ENCODE assay signal across 8 cellular contexts in genomic region chr11:3834349-3835099, GRCh38. TPM values are rescaled to one million over a fixed set of nuclear protein-coding genes. Genes with fewer than 3 reads are reported as not detected.
DNase-seq lines count a peak whose midpoint lies in the region; ATAC-seq, FAIRE-seq and TF ChIP-seq lines count a peak whose summit lies in the region.

No MANE protein-coding gene starts in this region.

- WGBS in K562 (ENCODE audit: insufficient coverage, low coverage, missing lambda C conversion rate) = 0% methylated on average over 8 of the region's 8 CpGs
- WGBS in mesendoderm (ENCODE audit: extremely low coverage, insufficient coverage, low lambda C conversion rate) = no CpG with 5 or more reads among the region's 8 CpGs

- DNase-seq in AML-193 (lab: John Stamatoyannopoulos, UW) (peak; percentile 80 to 81), Karpas-422 (peak; percentile 55), K562 (ENCODE audit: extremely low read depth in 1 of 4, low spot score in 3 of 4) (peak; percentile 78 to 96 (median 85)), mesendoderm (peak; percentile 69), kidney glomerular epithelial cell (lab: John Stamatoyannopoulos, UW) (no peak), iPS-NIHi11 (ENCODE audit: low spot score) (no peak), NCI-H748 treated with DMSO at 0.1 percent for 48 hours (lab: John Stamatoyannopoulos, UW) (no peak)

- H2BK5ac ChIP-seq in mesendoderm (ENCODE audit: low read length) = no peak overlapping the region

- H3K4me1 ChIP-seq in Karpas-422 (ENCODE audit: low read length) (peaks cover 74% of the 10 kb centered on the region), K562 (replicated peaks in 1 of 2; ENCODE audit: control insufficient read depth in 2 of 2, insufficient read depth in 2 of 2, low read length in 2 of 2) (peaks cover 54 to 81% of the 10 kb centered on the region in 2 experiments), mesendoderm (ENCODE audit: control insufficient read depth, low read depth, low read length) (peaks cover 24% of the 10 kb centered on the region)

- H3K23ac ChIP-seq in mesendoderm (ENCODE audit: low read length) = no peak overlapping the region

- H3K56ac ChIP-seq in mesendoderm (ENCODE audit: low read length) = peak overlapping the region; percentile 17

- TF ChIP-seq EP300 in K562 (IDR thresholded peaks at IDR 0.05; ENCODE audit: low read length) = peak; percentile 97

- CTCF ChIA-PET in K562 (lab: Yijun Ruan, JAX; ENCODE audit: low intra/inter-chr PET ratio) = no interaction called here

- ATAC-seq in K562 (peak; percentile 79), GM21367 (IDR thresholded peaks at IDR 0.05; ENCODE audit: unreplicated experiment) (no peak)

- H3K27me3 ChIP-seq in Karpas-422 (ENCODE audit: low read length) = no peaks in the 10 kb centered on the region
- H3K27me3 ChIP-seq in K562 (ENCODE audit: control insufficient read depth in 2 of 2, insufficient read depth in 2 of 2, low read length in 2 of 2) = no peaks in the 10 kb centered on the region
- no peaks in the 10 kb centered on the region for H3K27me3 ChIP-seq in mesendoderm (ENCODE audit: insufficient read depth, low read length, poor library complexity)

- H3K4ac ChIP-seq in mesendoderm (ENCODE audit: low read depth, low read length) = no peak overlapping the region

- H3K18ac ChIP-seq in mesendoderm (ENCODE audit: low read length) = peak overlapping the region; percentile 1

- H3K36me3 ChIP-seq in Karpas-422 (ENCODE audit: insufficient read depth, low read length) (no peaks in the 10 kb centered on the region), K562 (ENCODE audit: control insufficient read depth, insufficient read depth, low read length) (peaks cover 82% of the 10 kb centered on the region), mesendoderm (ENCODE audit: control insufficient read depth, insufficient read depth, low read length) (peaks cover 4% of the 10 kb centered on the region)

- H4K5ac ChIP-seq in mesendoderm (ENCODE audit: low read length) = no peak overlapping the region

- H3K79me1 ChIP-seq in mesendoderm (ENCODE audit: low read length) = peaks cover 55% of the 10 kb centered on the region

- TF ChIP-seq RAD21 in K562 (CRISPR knock-in tag; conservative IDR thresholded peaks at IDR 0.05 in 1 of 2, IDR thresholded peaks at IDR 0.05 in 1 of 2) = peak in 1 of 2 experiments; percentile 26; a peak in 1 of 4 replicates

- H2AFZ ChIP-seq in Karpas-422 (ENCODE audit: low read length) (no peak overlapping the region), K562 (ENCODE audit: low read depth, low read length) (no peak overlapping the region)

- H3K9ac ChIP-seq in Karpas-422 (ENCODE audit: low read length) = peak overlapping the region; percentile 15; the same call in 1 of the 2 replicates
- H3K9ac ChIP-seq in K562 (ENCODE audit: insufficient read depth in 1 of 2, low read depth in 2 of 2, low read length in 2 of 2) = peak overlapping the region; percentile 76 to 77; a peak in 3 of 4 replicates
- no peak overlapping the region for H3K9ac ChIP-seq in mesendoderm (ENCODE audit: low read length)

- H3K27ac ChIP-seq in Karpas-422 (ENCODE audit: low read length) (peak overlapping the region; percentile 62), K562 (ENCODE audit: extremely low read depth, low read depth, low read length) (peak overlapping the region; percentile 94), mesendoderm (ENCODE audit: low read depth, low read length) (no peak overlapping the region)

- H4K8ac ChIP-seq in mesendoderm (ENCODE audit: low read depth, low read length) = no peak overlapping the region

- intact Hi-C loops in K562 (cut with micrococcal nuclease) = loop anchor here (1.0 kb wide), 1 partner anchor 10 kb away; no protein-coding TSS in a partner anchor

- 0 out of 6 replicates have a peak, but pooled peaks of 1 of the 3 experiments have one; percentile 1 for TF ChIP-seq CTCF in K562 (IDR thresholded peaks at IDR 0.05 in 2 of 3, conservative IDR thresholded peaks at IDR 0.05 in 1 of 3; ENCODE audit: insufficient read depth in 2 of 3, low read depth in 1 of 3, low read length in 3 of 3)

- no peak overlapping the region for H2BK15ac ChIP-seq in mesendoderm (replicated peaks; ENCODE audit: low read depth)

- H3K4me2 ChIP-seq in Karpas-422 (ENCODE audit: low read depth, low read length, poor library complexity, severe bottlenecking) (peak overlapping the region; percentile 40), K562 (ENCODE audit: insufficient read depth, low read length) (peak overlapping the region; percentile 82), mesendoderm (ENCODE audit: low read length) (no peak overlapping the region)

- H3K4me3 ChIP-seq in Karpas-422 (ENCODE audit: low read length) (peak overlapping the region; percentile 8; the same call in 1 of the 2 replicates), K562 (peak overlapping the region; percentile 36), mesendoderm (ENCODE audit: low read length) (no peak overlapping the region)

- H3K9me3 ChIP-seq in Karpas-422 (ENCODE audit: low read length) (no peaks in the 10 kb centered on the region), K562 (replicated peaks; ENCODE audit: control insufficient read depth, insufficient read depth, low read depth, low read length) (no peaks in the 10 kb centered on the region)

- no peak overlapping the region for H2AK5ac ChIP-seq in mesendoderm (ENCODE audit: low read length)

- in situ Hi-C loops in K562 (cut with MboI) = no loop called here

- H2BK120ac ChIP-seq in mesendoderm (ENCODE audit: low read depth, low read length) = no peak overlapping the region

- H3K79me2 ChIP-seq in Karpas-422 (ENCODE audit: low read length) = peaks cover 94% of the 10 kb centered on the region
- H3K79me2 ChIP-seq in K562 (ENCODE audit: control insufficient read depth, insufficient read depth, low read length) = peaks cover 99% of the 10 kb centered on the region
- peaks cover 33% of the 10 kb centered on the region for H3K79me2 ChIP-seq in mesendoderm (ENCODE audit: control insufficient read depth, insufficient read depth, low read length)

- H3K9me1 ChIP-seq in K562 (ENCODE audit: control insufficient read depth, insufficient read depth, low read length) = no peaks in the 10 kb centered on the region

- peak; percentile 86 for FAIRE-seq in K562 (lab: Jason Lieb, UNC)

- BruUV-seq in K562 (replicated peaks; lab: Mats Ljungman, UMichigan) = no TSS peak

- H4K20me1 ChIP-seq in Karpas-422 (ENCODE audit: insufficient read depth, low read depth, low read length) (peaks cover 11% of the 10 kb centered on the region), K562 (replicated peaks; ENCODE audit: control insufficient read depth, insufficient read depth, low read length) (peaks cover under 1% of the 10 kb centered on the region; the same call in 1 of the 2 replicates)

- POLR2A ChIA-PET in K562 (lab: Yijun Ruan, JAX) = interaction anchor here (0.5 to 2.5 kb wide), 6 partner anchors 9 to 44 kb away, joined by 3 to 8 read pairs (median 6); no protein-coding TSS in a partner anchor

- TF ChIP-seq POLR2A in K562 (conservative IDR thresholded peaks at IDR 0.05) = peak; percentile 52; the same call in 1 of the 2 replicates

- no peaks in the 10 kb centered on the region for H3K9me2 ChIP-seq in Karpas-422 (replicated peaks; ENCODE audit: insufficient read depth, low read length)

RNA-seq across cellular contexts. Expression of gene RHOG, which starts 6.2 kb away (rescaled TPM):
- total RNA-seq in Karpas-422 (2014; rRNA removed; shearing (Covaris generic); ENCODE audit: low replicate concordance) = 54.6 and 68.5 TPM in 2 replicates
- 27.7 and 100.0 TPM in 2 replicates for total RNA-seq in K562 (2011; cell fraction: chromatin; rRNA removed; ENCODE audit: low replicate concordance)
- 89.7 and 100 TPM in 2 replicates for total RNA-seq in K562 (2011; cell fraction: nucleolus; rRNA removed)
- 70.6 and 86.3 TPM in 2 replicates for total RNA-seq in K562 (2011; cell fraction: nucleoplasm; rRNA removed)
- total RNA-seq in K562 (2014; rRNA removed) (80.3 and 117 TPM in 2 replicates), K562 (2014; rRNA removed; fragmentation: Illumina TruSeq; extraction: Trizol) (34.7 and 43.6 TPM in 2 replicates), K562 (2015; rRNA removed; fragmentation: Illumina TruSeq; extraction: Trizol) (70.0 and 71.8 TPM in 2 replicates), K562 (2021) (157 and 162 TPM in 2 replicates)
- polyA plus RNA-seq in K562 (2011; rRNA removed) (112 and 121 TPM in 2 replicates), K562 (2014; fragmentation: Illumina TruSeq; extraction: Trizol) (153 and 223 TPM in 2 replicates), K562 (2014; fragmentation: Nextera tagmentation; extraction: Ambion mirVana) (10 to 100 TPM; 22.6 to 36.8 TPM), K562 (2014; rRNA removed) (134 and 159 TPM in 2 replicates)
- 199 and 423 TPM in 2 replicates for polyA plus RNA-seq in K562 (2011; cell fraction: cytosol; rRNA removed)
- 55.6 and 75.5 TPM in 2 replicates for polyA plus RNA-seq in K562 (2011; cell fraction: nucleus; rRNA removed)
- polyA plus RNA-seq in K562 (2012) = 177 and 217 TPM in 2 replicates
- 68.0 and 101 TPM in 2 replicates for polyA minus RNA-seq in K562 (2011; rRNA and poly(A)+ RNA removed)
- 169 and 173 TPM in 2 replicates for polyA minus RNA-seq in K562 (2011; cell fraction: cytosol; rRNA and poly(A)+ RNA removed)
- polyA minus RNA-seq in K562 (2011; cell fraction: nucleus; rRNA and poly(A)+ RNA removed) = 39.9 and 49.1 TPM in 2 replicates
- polyA plus RNA-seq in mesendoderm (2013, experiment 1 of 2) = 38.2 TPM
- 34.7 TPM for polyA plus RNA-seq in mesendoderm (2013, experiment 2 of 2)

RNA-seq across cellular contexts. Expression of gene STIM1, which starts 20.9 kb away (rescaled TPM):
- 9.0 and 17.0 TPM in 2 replicates for total RNA-seq in Karpas-422 (2014; rRNA removed; shearing (Covaris generic); ENCODE audit: low replicate concordance)
- 148 and 250 TPM in 2 replicates for total RNA-seq in K562 (2011; cell fraction: chromatin; rRNA removed; ENCODE audit: low replicate concordance)
- 183 and 205 TPM in 2 replicates for total RNA-seq in K562 (2011; cell fraction: nucleolus; rRNA removed)
- 147 and 198 TPM in 2 replicates for total RNA-seq in K562 (2011; cell fraction: nucleoplasm; rRNA removed)
- total RNA-seq in K562 (2014; rRNA removed) = 22.1 and 23.9 TPM in 2 replicates
- total RNA-seq in K562 (2014; rRNA removed; fragmentation: Illumina TruSeq; extraction: Trizol) = 25.8 and 28.2 TPM in 2 replicates
- total RNA-seq in K562 (2015; rRNA removed; fragmentation: Illumina TruSeq; extraction: Trizol) = 18.3 and 20.6 TPM in 2 replicates
- 50.4 and 50.5 TPM in 2 replicates for total RNA-seq in K562 (2021)
- 30.2 and 42.1 TPM in 2 replicates for polyA plus RNA-seq in K562 (2011; rRNA removed)
- 32.2 and 32.4 TPM in 2 replicates for polyA plus RNA-seq in K562 (2011; cell fraction: cytosol; rRNA removed)
- polyA plus RNA-seq in K562 (2011; cell fraction: nucleus; rRNA removed) = 47.0 and 55.3 TPM in 2 replicates
- polyA plus RNA-seq in K562 (2012) = 55.9 and 67.3 TPM in 2 replicates
- polyA plus RNA-seq in K562 (2014; fragmentation: Illumina TruSeq; extraction: Trizol) = 38.8 and 39.1 TPM in 2 replicates
- polyA plus RNA-seq in K562 (2014; fragmentation: Nextera tagmentation; extraction: Ambion mirVana) = 1 to 10 TPM; 7.7 to 8.0 TPM
- polyA plus RNA-seq in K562 (2014; rRNA removed) = 22.5 and 24.7 TPM in 2 replicates
- 160 and 190 TPM in 2 replicates for polyA minus RNA-seq in K562 (2011; rRNA and poly(A)+ RNA removed)
- polyA minus RNA-seq in K562 (2011; cell fraction: cytosol; rRNA and poly(A)+ RNA removed) = 46.1 and 63.4 TPM in 2 replicates
- 30.4 and 55.1 TPM in 2 replicates for polyA minus RNA-seq in K562 (2011; cell fraction: nucleus; rRNA and poly(A)+ RNA removed)
- 9.2 TPM for polyA plus RNA-seq in mesendoderm (2013, experiment 1 of 2)
- polyA plus RNA-seq in mesendoderm (2013, experiment 2 of 2) = 8.3 TPM

RNA-seq across cellular contexts. Expression of gene PGAP2, which starts 26.2 kb away (rescaled TPM):
- total RNA-seq in Karpas-422 (2014; rRNA removed; shearing (Covaris generic); ENCODE audit: low replicate concordance) = 27.0 and 43.2 TPM in 2 replicates
- 52.9 and 128 TPM in 2 replicates for total RNA-seq in K562 (2011; cell fraction: chromatin; rRNA removed; ENCODE audit: low replicate concordance)
- total RNA-seq in K562 (2011; cell fraction: nucleolus; rRNA removed) = 70.0 and 81.9 TPM in 2 replicates
- 77.8 and 87.7 TPM in 2 replicates for total RNA-seq in K562 (2011; cell fraction: nucleoplasm; rRNA removed)
- total RNA-seq in K562 (2014; rRNA removed) (17.9 and 26.9 TPM in 2 replicates), K562 (2014; rRNA removed; fragmentation: Illumina TruSeq; extraction: Trizol) (18.4 and 20.2 TPM in 2 replicates), K562 (2015; rRNA removed; fragmentation: Illumina TruSeq; extraction: Trizol) (20.6 and 22.7 TPM in 2 replicates), K562 (2021) (35.2 and 38.0 TPM in 2 replicates)
- polyA plus RNA-seq in K562 (2011; rRNA removed) (47.2 and 57.2 TPM in 2 replicates), K562 (2014; fragmentation: Illumina TruSeq; extraction: Trizol) (46.4 and 49.7 TPM in 2 replicates), K562 (2014; fragmentation: Nextera tagmentation; extraction: Ambion mirVana) (10 to 100 TPM; 33.7 to 40.0 TPM), K562 (2014; rRNA removed) (31.8 and 34.9 TPM in 2 replicates)
- 61.2 and 89.0 TPM in 2 replicates for polyA plus RNA-seq in K562 (2011; cell fraction: cytosol; rRNA removed)
- 177 and 185 TPM in 2 replicates for polyA plus RNA-seq in K562 (2011; cell fraction: nucleus; rRNA removed)
- 38.5 and 43.9 TPM in 2 replicates for polyA plus RNA-seq in K562 (2012)
- polyA minus RNA-seq in K562 (2011; rRNA and poly(A)+ RNA removed) = 32.7 and 40.7 TPM in 2 replicates
- 16.9 and 30.9 TPM in 2 replicates for polyA minus RNA-seq in K562 (2011; cell fraction: cytosol; rRNA and poly(A)+ RNA removed)
- polyA minus RNA-seq in K562 (2011; cell fraction: nucleus; rRNA and poly(A)+ RNA removed) = 18.3 and 23.0 TPM in 2 replicates
- 55.1 TPM for polyA plus RNA-seq in mesendoderm (2013, experiment 1 of 2)
- polyA plus RNA-seq in mesendoderm (2013, experiment 2 of 2) = 56.2 TPM

RNA-seq across cellular contexts. Expression of gene NUP98, which starts 37.2 kb away (rescaled TPM):
- total RNA-seq in Karpas-422 (2014; rRNA removed; shearing (Covaris generic); ENCODE audit: low replicate concordance) = 123 and 124 TPM in 2 replicates
- 342 and 546 TPM in 2 replicates for total RNA-seq in K562 (2011; cell fraction: chromatin; rRNA removed; ENCODE audit: low replicate concordance)
- 195 and 218 TPM in 2 replicates for total RNA-seq in K562 (2011; cell fraction: nucleolus; rRNA removed)
- 297 and 312 TPM in 2 replicates for total RNA-seq in K562 (2011; cell fraction: nucleoplasm; rRNA removed)
- total RNA-seq in K562 (2014; rRNA removed) (143 TPM in 2 replicates), K562 (2014; rRNA removed; fragmentation: Illumina TruSeq; extraction: Trizol) (116 and 118 TPM in 2 replicates), K562 (2015; rRNA removed; fragmentation: Illumina TruSeq; extraction: Trizol) (164 and 182 TPM in 2 replicates), K562 (2021) (122 and 130 TPM in 2 replicates)
- polyA plus RNA-seq in K562 (2011; rRNA removed) (132 and 146 TPM in 2 replicates), K562 (2014; fragmentation: Illumina TruSeq; extraction: Trizol) (196 and 197 TPM in 2 replicates), K562 (2014; fragmentation: Nextera tagmentation; extraction: Ambion mirVana) (10 to 100 TPM; 45.1 to 60.8 TPM), K562 (2014; rRNA removed) (128 and 131 TPM in 2 replicates)
- polyA plus RNA-seq in K562 (2011; cell fraction: cytosol; rRNA removed) = 259 and 340 TPM in 2 replicates
- polyA plus RNA-seq in K562 (2011; cell fraction: nucleus; rRNA removed) = 203 and 273 TPM in 2 replicates
- polyA plus RNA-seq in K562 (2012) = 80.8 and 90.3 TPM in 2 replicates
- polyA minus RNA-seq in K562 (2011; rRNA and poly(A)+ RNA removed) = 279 and 376 TPM in 2 replicates
- 161 and 183 TPM in 2 replicates for polyA minus RNA-seq in K562 (2011; cell fraction: cytosol; rRNA and poly(A)+ RNA removed)
- polyA minus RNA-seq in K562 (2011; cell fraction: nucleus; rRNA and poly(A)+ RNA removed) = 94.9 and 145 TPM in 2 replicates
- polyA plus RNA-seq in mesendoderm (2013, experiment 1 of 2) = 72.3 TPM
- polyA plus RNA-seq in mesendoderm (2013, experiment 2 of 2) = 72.2 TPM

Comparison
In these comparisons a context has a peak if more than half of its experiments do, and no peak if none do; other contexts are left out.
1. DNase-seq: peak in AML-193 (2 of 2), Karpas-422 (single experiment), K562 (4 of 4) and mesendoderm (single experiment); none in kidney glomerular epithelial cell (single experiment), iPS-NIHi11 (single experiment) and NCI-H748 treated with DMSO at 0.1 percent for 48 hours (single experiment).